23 cellular contexts compared by ENCODE assay signal in genomic region chr16:49972280-49972679, GRCh38.
"Had no signal": no experiment of that assay in that cellular context is flagged by ENCODE, and none has a peak within 500 bp of the region (broad histone marks: within the 10 kb centered on the region; RNA-seq: fewer than 3 reads in every experiment).

No MANE protein-coding gene starts in this region.

- H3K4me3 Mint-ChIP-seq: activated B cell treated with CpG ODN at 0.5 μM for 24 hours; activated CD4-positive, alpha-beta memory T cell treated with anti-CD3 and anti-CD28 coated beads for 36 hours; activated CD4-positive, alpha-beta T cell treated with anti-CD3 and anti-CD28 coated beads, Interleukin-2, amount 10 ng/mL, durations not matched to agents 7 days and 5 days; activated naive CD4-positive, alpha-beta T cell treated with anti-CD3 and anti-CD28 coated beads for 36 hours; activated naive CD8-positive, alpha-beta T cell treated with anti-CD3 and anti-CD28 coated beads for 36 hours; activated T-helper 17 cell treated with anti-CD3 and anti-CD28 coated beads, Interleukin-2, amount 50 U/mL, for 72 hours; T-cell had no signal

- H3K4me1 Mint-ChIP-seq: activated B cell treated with CpG ODN at 0.5 μM for 24 hours; activated CD4-positive, alpha-beta T cell treated with anti-CD3 and anti-CD28 coated beads, Interleukin-2, amount 10 ng/mL, durations not matched to agents 7 days and 5 days; activated naive CD8-positive, alpha-beta T cell treated with anti-CD3 and anti-CD28 coated beads for 36 hours; activated T-helper 17 cell treated with anti-CD3 and anti-CD28 coated beads, Interleukin-2, amount 50 U/mL, for 72 hours had no signal

- H3K36me3 Mint-ChIP-seq: activated CD4-positive, alpha-beta memory T cell treated with anti-CD3 and anti-CD28 coated beads for 36 hours; activated naive CD8-positive, alpha-beta T cell treated with anti-CD3 and anti-CD28 coated beads for 36 hours; T-cell had no signal

- H3K27ac Mint-ChIP-seq: activated B cell treated with CpG ODN at 0.5 μM for 24 hours; activated CD4-positive, alpha-beta memory T cell treated with anti-CD3 and anti-CD28 coated beads for 36 hours; activated CD4-positive, alpha-beta T cell treated with anti-CD3 and anti-CD28 coated beads, Interleukin-2, amount 10 ng/mL, durations not matched to agents 7 days and 5 days; activated naive CD4-positive, alpha-beta T cell treated with anti-CD3 and anti-CD28 coated beads for 36 hours; activated naive CD8-positive, alpha-beta T cell treated with anti-CD3 and anti-CD28 coated beads for 36 hours; activated T-helper 17 cell treated with anti-CD3 and anti-CD28 coated beads, Interleukin-2, amount 50 U/mL, for 72 hours; T-cell had no signal

- DNase-seq: activated B cell treated with CpG ODN at 0.5 μM for 24 hours; activated CD4-positive, alpha-beta memory T cell treated with anti-CD3 and anti-CD28 coated beads for 36 hours; activated CD4-positive, alpha-beta T cell treated with anti-CD3 and anti-CD28 coated beads, Interleukin-2, amount 10 ng/mL, durations not matched to agents 7 days and 5 days; activated CD8-positive, alpha-beta memory T cell treated with anti-CD3 and anti-CD28 coated beads for 24 hours; activated gamma-delta T cell; activated naive CD4-positive, alpha-beta T cell treated with anti-CD3 and anti-CD28 coated beads for 36 hours; activated naive CD8-positive, alpha-beta T cell treated with anti-CD3 and anti-CD28 coated beads for 36 hours; activated T-cell treated with anti-CD3 and anti-CD28 coated beads, Interleukin-2, amount 50 U/mL, for 48 hours; anterior cingulate cortex; cerebellar nuclear complex; MV-4-11; NCI-H1092 treated with DMSO at 0.1 percent for 48 hours; NCI-H1417 treated with DMSO at 0.1 percent for 48 hours; NCI-H1694 treated with DMSO at 0.1 percent for 48 hours; NCI-H2029 treated with DMSO at 0.1 percent for 48 hours; NCI-H2171; NCI-H2227 treated with DMSO at 0.1 percent for 48 hours; NCI-H82; Peyer's patch; T-cell; T-helper 2 cell; T1000 had no signal

- H3K9me3 Mint-ChIP-seq: activated B cell treated with CpG ODN at 0.5 μM for 24 hours; activated CD4-positive, alpha-beta memory T cell treated with anti-CD3 and anti-CD28 coated beads for 36 hours; activated CD4-positive, alpha-beta T cell treated with anti-CD3 and anti-CD28 coated beads, Interleukin-2, amount 10 ng/mL, durations not matched to agents 7 days and 5 days; activated naive CD4-positive, alpha-beta T cell treated with anti-CD3 and anti-CD28 coated beads for 36 hours; activated naive CD8-positive, alpha-beta T cell treated with anti-CD3 and anti-CD28 coated beads for 36 hours; activated T-helper 17 cell treated with anti-CD3 and anti-CD28 coated beads, Interleukin-2, amount 50 U/mL, for 72 hours had no signal
